1 cellular context compared by ENCODE assay signal in genomic region chr1:84690397-84691138, GRCh38.
TF ChIP-seq lines count a peak whose summit lies in the region.

TSS of gene SSX2IP (minus strand) at chr1:84690461. CDS start at chr1:84671219, 19,242 bp downstream.

TF ChIP-seq in K562, 482 proteins besides CTCF, POLR2A, EP300 and RAD21 (continued from another document and continues in another):
- no peak for TF ChIP-seq RERE (CRISPR knock-in tag; IDR thresholded peaks at IDR 0.05; ENCODE audit: borderline replicate concordance)
- no peak for TF ChIP-seq PPARD (CRISPR knock-in tag; IDR thresholded peaks at IDR 0.05)
- no peak for TF ChIP-seq ELK1 (CRISPR knock-in tag; IDR thresholded peaks at IDR 0.05)
- no peak for TF ChIP-seq HDAC6 (IDR thresholded peaks at IDR 0.05; ENCODE audit: low read depth, low read length)
- no peak for TF ChIP-seq ZSCAN32 (CRISPR knock-in tag; IDR thresholded peaks at IDR 0.05)
- no peak for TF ChIP-seq SFPQ (IDR thresholded peaks at IDR 0.05; ENCODE audit: low read depth, low read length)
- peak; percentile 30; the same call in 1 of the 2 replicates for TF ChIP-seq ZBTB12 (CRISPR knock-in tag; IDR thresholded peaks at IDR 0.05)
- no peak; a peak in 1 of 4 replicates for TF ChIP-seq TBL1XR1 (IDR thresholded peaks at IDR 0.05; ENCODE audit: low read length in 2 of 2)
- TF ChIP-seq PRMT5 (CRISPR knock-in tag; IDR thresholded peaks at IDR 0.05), result no peak
- no peak for TF ChIP-seq CREBBP (IDR thresholded peaks at IDR 0.05; ENCODE audit: low read depth, low read length)
- 0 out of 2 replicates have a peak, but pooled peaks have one; percentile 10 for TF ChIP-seq ZNF592 (IDR thresholded peaks at IDR 0.05)
- TF ChIP-seq PKNOX1 (IDR thresholded peaks at IDR 0.05), result no peak
- TF ChIP-seq MEIS2 (IDR thresholded peaks at IDR 0.05; ENCODE audit: partially characterized antibody), result peak; percentile 24
- no peak for TF ChIP-seq PRDM10 (IDR thresholded peaks at IDR 0.05; ENCODE audit: partially characterized antibody)
- no peak for TF ChIP-seq SIN3B (IDR thresholded peaks at IDR 0.05; ENCODE audit: low read depth)
- no peak for TF ChIP-seq FUS (optimal IDR thresholded peaks at IDR 0.05; ENCODE audit: low read depth, low read length)
- no peak for TF ChIP-seq ZBTB43 (CRISPR knock-in tag; IDR thresholded peaks at IDR 0.05)
- no peak for TF ChIP-seq ZNF75A (CRISPR knock-in tag; IDR thresholded peaks at IDR 0.05)
- no peak for TF ChIP-seq ZNF445 (CRISPR knock-in tag; IDR thresholded peaks at IDR 0.05; ENCODE audit: low read depth)
- no peak for TF ChIP-seq PCBP2 (IDR thresholded peaks at IDR 0.05; ENCODE audit: low read depth, low read length, poor library complexity, severe bottlenecking)
- peak; percentile 80; the same call in 1 of the 2 replicates for TF ChIP-seq MBD2 (IDR thresholded peaks at IDR 0.05; ENCODE audit: borderline replicate concordance, low read depth)
- no peak for TF ChIP-seq THRAP3 (IDR thresholded peaks at IDR 0.05; ENCODE audit: borderline replicate concordance)
- no peak for TF ChIP-seq RBM14 (IDR thresholded peaks at IDR 0.05; ENCODE audit: borderline replicate concordance, insufficient read depth, low read depth, low read length)
- 0 out of 2 replicates have a peak, but pooled peaks have one; percentile 48 for TF ChIP-seq CBFB (CRISPR knock-in tag; IDR thresholded peaks at IDR 0.05)
- no peak for TF ChIP-seq RBM17 (IDR thresholded peaks at IDR 0.05; ENCODE audit: borderline replicate concordance, low read depth, low read length)
- TF ChIP-seq ZFPM2 (CRISPR knock-in tag; IDR thresholded peaks at IDR 0.05), result no peak
- peak in 1 of 2 experiments; percentile 98; a peak in 2 of 4 replicates for TF ChIP-seq ZNF639 (CRISPR knock-in tag; conservative IDR thresholded peaks at IDR 0.05 in 1 of 2, IDR thresholded peaks at IDR 0.05 in 1 of 2)
- TF ChIP-seq MED1 (CRISPR knock-in tag; IDR thresholded peaks at IDR 0.05; ENCODE audit: borderline replicate concordance), result no peak
- TF ChIP-seq E2F4 (CRISPR knock-in tag; IDR thresholded peaks at IDR 0.05; ENCODE audit: low read depth), result no peak
- no peak for TF ChIP-seq GTF2E2 (tag; IDR thresholded peaks at IDR 0.05)
